Comparison of ENCODE assay signal across 10 cellular contexts in the genomic region with DNA sequence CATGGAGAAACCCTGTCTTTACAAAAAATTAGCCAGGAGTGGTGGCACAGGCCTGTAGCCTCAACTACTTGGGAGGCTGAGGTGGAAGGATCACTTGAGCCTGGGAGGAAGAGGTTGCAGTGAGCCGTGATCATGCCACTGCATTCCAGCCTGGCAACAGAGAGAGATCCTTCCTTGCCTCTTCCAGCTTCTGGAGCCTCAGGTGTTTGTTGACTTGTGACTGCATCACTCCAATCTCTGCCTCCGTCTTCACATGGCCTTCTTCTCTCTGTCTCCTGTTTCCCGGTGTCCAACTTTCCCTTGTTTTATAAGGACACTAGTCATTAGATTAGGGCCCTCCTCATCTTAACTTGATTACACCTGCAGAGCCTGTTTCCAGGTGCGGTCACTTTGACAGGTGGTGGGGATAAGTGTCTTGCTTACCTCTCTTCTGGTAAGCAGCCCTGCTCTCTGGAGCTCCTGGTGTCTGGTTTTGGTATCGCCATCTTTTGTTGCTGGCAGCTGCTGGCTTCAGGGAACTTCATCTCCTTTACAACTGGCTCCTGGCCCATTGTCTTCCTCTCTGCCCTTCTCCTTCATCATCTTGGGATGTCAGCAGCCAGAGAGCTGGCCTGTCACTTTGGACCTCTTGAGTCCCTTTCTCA. TPM values are rescaled to one million over a fixed set of nuclear protein-coding genes. Genes with fewer than 3 reads are reported as not detected.
DNase-seq lines count a peak whose midpoint lies in the region; ATAC-seq and TF ChIP-seq lines count a peak whose summit lies in the region.
"Had no signal": no experiment of that assay in that cellular context is flagged by ENCODE, and none has a peak within 500 bp of the region (broad histone marks: within the 10 kb centered on the region; RNA-seq: fewer than 3 reads in every experiment).

No MANE protein-coding gene starts in this region.

- no peak overlapping the region for H3K27ac ChIP-seq in colonic mucosa

- H3K9me3 ChIP-seq in BE2C = no peaks in the 10 kb centered on the region
- no peaks in the 10 kb centered on the region for H3K9me3 ChIP-seq in colonic mucosa

- TF ChIP-seq CTCF in BE2C (IDR thresholded peaks at IDR 0.05; ENCODE audit: low read depth, low read length) = peak; percentile 53
- peak; percentile 77 for TF ChIP-seq CTCF in GM12872 (IDR thresholded peaks at IDR 0.05; ENCODE audit: insufficient read depth, low read depth, low read length)
- TF ChIP-seq CTCF in fibroblast of villous mesenchyme (IDR thresholded peaks at IDR 0.05; ENCODE audit: insufficient read depth, low read depth, low read length) = peak; percentile 49
- TF ChIP-seq CTCF in colonic mucosa (IDR thresholded peaks at IDR 0.05) = no peak

- peak; percentile 42 for DNase-seq in BE2C
- DNase-seq in NCI-H748 treated with DMSO at 0.1 percent for 48 hours (lab: John Stamatoyannopoulos, UW) = peak; percentile 22
- DNase-seq in fibroblast of villous mesenchyme (ENCODE audit: low read depth) = no peak
- no peak for DNase-seq in colonic mucosa
- no peak for DNase-seq in cortex of kidney (lab: John Stamatoyannopoulos, UW)

- H3K4me3 ChIP-seq in BE2C (ENCODE audit: low read depth, low read length) (no peak overlapping the region), fibroblast of villous mesenchyme (ENCODE audit: low read depth, low read length) (no peak overlapping the region), colonic mucosa (no peak overlapping the region)

- H3K27me3 ChIP-seq in BE2C (no peaks in the 10 kb centered on the region), colonic mucosa (no peaks in the 10 kb centered on the region)

- no peaks in the 10 kb centered on the region for H3K4me1 ChIP-seq in BE2C
- H3K4me1 ChIP-seq in colonic mucosa = no peaks in the 10 kb centered on the region

- ATAC-seq in GM19397 (IDR thresholded peaks at IDR 0.05; ENCODE audit: unreplicated experiment) = no peak
- ATAC-seq in GM21529 (IDR thresholded peaks at IDR 0.05; ENCODE audit: unreplicated experiment) = no peak
- ATAC-seq: naive thymus-derived CD4-positive, alpha-beta T cell had no signal

- H3K36me3 ChIP-seq in BE2C (no peaks in the 10 kb centered on the region), colonic mucosa (no peaks in the 10 kb centered on the region)

- intact Hi-C loops in colonic mucosa (cut with DNase I) = no loop called here

- no peak overlapping the region for H3K9ac ChIP-seq in colonic mucosa (ENCODE audit: low read depth in 2 of 2, low read length in 2 of 2)

RNA-seq across cellular contexts. Expression of a gene that starts 8.2 kb away (rescaled TPM):
- 4.6 TPM for polyA plus RNA-seq in BE2C (2012; ENCODE audit: insufficient read depth, insufficient read length, low read depth)
- total RNA-seq in fibroblast of villous mesenchyme (under 0.01 and 0.43 TPM in 2 replicates), colonic mucosa (10 to 100 TPM in 1 of 2 donors, 1 to 10 TPM in 1; 7.9 to 11.6 TPM)

RNA-seq across cellular contexts. Expression of a gene that starts 33.2 kb away (rescaled TPM):
- 1,337 TPM for polyA plus RNA-seq in BE2C (2012; ENCODE audit: insufficient read depth, insufficient read length, low read depth)
- 194 and 284 TPM in 2 replicates for total RNA-seq in fibroblast of villous mesenchyme
- 1 to 10 TPM; 6.6 to 6.9 TPM for total RNA-seq in colonic mucosa
- total RNA-seq: HT1080 had no signal
- polyA plus RNA-seq: naive thymus-derived CD4-positive, alpha-beta T cell had no signal

RNA-seq across cellular contexts. Expression of a gene that starts 43.2 kb away (rescaled TPM):
- not detected for polyA plus RNA-seq in BE2C (2012; ENCODE audit: insufficient read depth, insufficient read length, low read depth)
- total RNA-seq in fibroblast of villous mesenchyme (under 0.01 TPM in 1 of 2 replicates, not detected in the other), colonic mucosa (not detected)
- total RNA-seq: HT1080; naive thymus-derived CD4-positive, alpha-beta T cell had no signal
- polyA plus RNA-seq: naive thymus-derived CD4-positive, alpha-beta T cell had no signal

RNA-seq across cellular contexts. Expression of a gene that starts 49.0 kb away (rescaled TPM):
- polyA plus RNA-seq in BE2C (2012; ENCODE audit: insufficient read depth, insufficient read length, low read depth) = 1.1 TPM
- total RNA-seq in fibroblast of villous mesenchyme (6.5 and 13.5 TPM in 2 replicates), colonic mucosa (1 to 10 TPM; 5.3 to 8.7 TPM)
- total RNA-seq: naive thymus-derived CD4-positive, alpha-beta T cell had no signal
- polyA plus RNA-seq: naive thymus-derived CD4-positive, alpha-beta T cell had no signal

RNA-seq across cellular contexts. Expression of a gene that starts 55.4 kb away (rescaled TPM):
- 48.0 TPM for polyA plus RNA-seq in BE2C (2012; ENCODE audit: insufficient read depth, insufficient read length, low read depth)
- total RNA-seq in fibroblast of villous mesenchyme (5.2 and 5.8 TPM in 2 replicates), colonic mucosa (10 to 100 TPM; 22.9 to 46.6 TPM)

Comparison
In these comparisons a context has a peak if more than half of its experiments do, and no peak if none do; other contexts are left out.
1. DNase-seq: peak in BE2C (single experiment) and NCI-H748 treated with DMSO at 0.1 percent for 48 hours (single experiment); none in fibroblast of villous mesenchyme (single experiment), colonic mucosa (single experiment) and cortex of kidney (single experiment).
2. RNA of a gene that starts 33.2 kb away (total RNA-seq): 194 to 284 TPM in fibroblast of villous mesenchyme; 6.6 to 6.9 TPM in colonic mucosa; every median in the first group is over 10 times any median in the second.